ENCODE assay signal across 30 cellular contexts in genomic region chr17:31366088-31366487, GRCh38. TPM values are rescaled to one million over a fixed set of nuclear protein-coding genes. Genes with fewer than 3 reads are reported as not detected.
"Had no signal": no experiment of that assay in that cellular context is flagged by ENCODE, and none has a peak within 500 bp of the region (broad histone marks: within the 10 kb centered on the region; RNA-seq: fewer than 3 reads in every experiment).

No MANE protein-coding gene starts in this region.

- H3K36me3 ChIP-seq: colonic mucosa had no signal

- H3K4me1 ChIP-seq: colonic mucosa, esophagus muscularis mucosa, esophagus squamous epithelium, foreskin keratinocyte, gastrocnemius medialis, gastroesophageal sphincter had no signal

- DNase-seq: colonic mucosa; cortex of kidney; dermis blood vessel endothelial cell; dorsolateral prefrontal cortex; effector CD4-positive, alpha-beta T cell; effector CD8-positive, alpha-beta T cell; effector memory CD4-positive, alpha-beta T cell; effector memory CD8-positive, alpha-beta T cell; endodermal cell; erythroblast; esophagus squamous epithelium; foreskin fibroblast; foreskin keratinocyte; foreskin melanocyte; gastrocnemius medialis; glutamatergic neuron; head of caudate nucleus; heart left ventricle; heart right ventricle had no signal

- H3K27me3 ChIP-seq: colonic mucosa, dorsolateral prefrontal cortex, esophagus muscularis mucosa, esophagus squamous epithelium, foreskin keratinocyte, gastrocnemius medialis, gastroesophageal sphincter, heart left ventricle, heart right ventricle had no signal

- FAIRE-seq: colon, endothelial cell of umbilical vein had no signal

- H3K9me3 ChIP-seq: colonic mucosa, esophagus muscularis mucosa, esophagus squamous epithelium, gastrocnemius medialis, gastroesophageal sphincter, heart left ventricle, heart right ventricle had no signal

- H3K4me3 ChIP-seq: colonic mucosa, coronary artery, dorsolateral prefrontal cortex, esophagus muscularis mucosa, esophagus squamous epithelium, gastrocnemius medialis, gastroesophageal sphincter, heart left ventricle, heart right ventricle had no signal

- ATAC-seq: effector memory CD8-positive, alpha-beta T cell; esophagus mucosa; foreskin keratinocyte; gastrocnemius medialis; gastroesophageal sphincter; heart left ventricle; heart right ventricle had no signal

- H3K27ac ChIP-seq: colonic mucosa, coronary artery, dorsolateral prefrontal cortex, epithelial cell of prostate, esophagus muscularis mucosa, esophagus squamous epithelium, foreskin keratinocyte, gastrocnemius medialis, gastroesophageal sphincter, heart left ventricle, heart right ventricle had no signal

RNA-seq across cellular contexts. Expression of gene RAB11FIP4, which starts 25.4 kb away (rescaled TPM):
- total RNA-seq: dermis microvascular lymphatic vessel endothelial cell, glomerular endothelial cell had no signal

RNA-seq across cellular contexts. Expression of gene EVI2A, which starts 44.7 kb away (rescaled TPM):
- total RNA-seq: dermis blood vessel endothelial cell, endodermal cell, epithelial cell of proximal tubule had no signal
- polyA plus RNA-seq: foreskin keratinocyte had no signal

RNA-seq across cellular contexts. Expression of gene EVI2B, which starts 52.2 kb away (rescaled TPM):
- total RNA-seq: endodermal cell, epithelial cell of proximal tubule, frontal cortex had no signal
